Comparison of ENCODE assay signal across 28 cellular contexts in the genomic region with DNA sequence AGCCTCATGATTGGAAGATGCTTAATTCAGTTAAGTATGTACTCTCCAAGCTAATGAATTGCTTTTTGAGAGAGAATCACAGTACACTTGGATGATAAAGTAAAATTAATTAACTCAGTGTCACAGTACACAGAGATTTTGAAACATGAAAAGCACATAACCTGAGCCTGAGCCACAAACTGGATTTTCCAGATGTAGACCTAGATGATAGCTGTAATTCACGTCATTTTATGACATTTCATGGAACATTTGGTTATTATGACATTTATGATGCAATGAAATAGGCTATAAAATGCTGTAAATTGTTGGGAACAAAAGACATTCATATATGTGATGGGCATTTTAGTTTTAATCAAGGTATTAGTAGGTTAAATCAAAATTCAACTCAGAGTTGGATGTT.
"Had no signal": no experiment of that assay in that cellular context is flagged by ENCODE, and none has a peak within 500 bp of the region (broad histone marks: within the 10 kb centered on the region; RNA-seq: fewer than 3 reads in every experiment).

No MANE protein-coding gene starts in this region.

- H3K4me3 ChIP-seq: coronary artery, esophagus squamous epithelium, heart right ventricle, lower lobe of right lung, right atrium auricular region, skin epidermis, spleen, testis, tibial artery, upper lobe of left lung had no signal

- H3K36me3 Mint-ChIP-seq: naive B cell; natural killer cell treated with Interleukin-12 subunit alpha and Interleukin-12 subunit beta and Interleukin-15 and Interleukin-18, amount 100 ng/mL, for 72 hours; stimulated activated memory B cell treated with anti-CD40 and anti-IgM and Interleukin-4, amounts not matched to agents 10 μg/mL and 1 μg/mL and 100 μg/mL, for 72 hours had no signal

- H3K9ac ChIP-seq: parathyroid adenoma had no signal

- H3K4me1 ChIP-seq: esophagus squamous epithelium, heart right ventricle, lower lobe of right lung, parathyroid adenoma, right atrium auricular region, spleen, testis, tibial artery, upper lobe of left lung had no signal

- H3K27me3 ChIP-seq: esophagus squamous epithelium, heart right ventricle, neutrophil, right atrium auricular region, spleen, testis, tibial artery, upper lobe of left lung had no signal

- H3K27ac ChIP-seq: coronary artery, esophagus squamous epithelium, heart right ventricle, lower lobe of right lung, neutrophil, parathyroid adenoma, right atrium auricular region, skin epidermis, spleen, testis, tibial artery, upper lobe of left lung had no signal

- H3K9me3 ChIP-seq: esophagus squamous epithelium, lower lobe of right lung, neutrophil, testis, tibial artery, upper lobe of left lung had no signal

- ATAC-seq: heart right ventricle; left cardiac atrium; left ventricle myocardium superior; lower lobe of right lung; natural killer cell treated with Interleukin-12 subunit alpha and Interleukin-12 subunit beta and Interleukin-15 and Interleukin-18, amount 100 ng/mL, for 72 hours; stimulated activated memory B cell treated with anti-CD40 and anti-IgM and Interleukin-4, amounts not matched to agents 10 μg/mL and 1 μg/mL and 100 μg/mL, for 72 hours; stimulated activated naive CD8-positive, alpha-beta T cell treated with anti-CD3 and anti-CD28 coated beads, Interleukin-15, Interleukin-2, amounts not matched to agents 100 U/mL and 50 U/mL, for 24 hours had no signal

- H3K36me3 ChIP-seq: esophagus squamous epithelium, heart right ventricle, lower lobe of right lung, neutrophil, right atrium auricular region, spleen, tibial artery, upper lobe of left lung had no signal

- H3K27ac Mint-ChIP-seq: naive B cell; natural killer cell treated with Interleukin-12 subunit alpha and Interleukin-12 subunit beta and Interleukin-15 and Interleukin-18, amount 100 ng/mL, for 72 hours; progenitor cell of endocrine pancreas; stimulated activated memory B cell treated with anti-CD40 and anti-IgM and Interleukin-4, amounts not matched to agents 10 μg/mL and 1 μg/mL and 100 μg/mL, for 72 hours had no signal

- H2AFZ ChIP-seq: parathyroid adenoma had no signal

- H3K4me3 Mint-ChIP-seq: naive B cell; natural killer cell treated with Interleukin-12 subunit alpha and Interleukin-12 subunit beta and Interleukin-15 and Interleukin-18, amount 100 ng/mL, for 72 hours; neural crest cell; stimulated activated memory B cell treated with anti-CD40 and anti-IgM and Interleukin-4, amounts not matched to agents 10 μg/mL and 1 μg/mL and 100 μg/mL, for 72 hours had no signal

- H3K9me3 Mint-ChIP-seq: natural killer cell treated with Interleukin-12 subunit alpha and Interleukin-12 subunit beta and Interleukin-15 and Interleukin-18, amount 100 ng/mL, for 72 hours; neural crest cell had no signal

- H3K27me3 Mint-ChIP-seq: naive B cell; natural killer cell treated with Interleukin-12 subunit alpha and Interleukin-12 subunit beta and Interleukin-15 and Interleukin-18, amount 100 ng/mL, for 72 hours; progenitor cell of endocrine pancreas; stimulated activated memory B cell treated with anti-CD40 and anti-IgM and Interleukin-4, amounts not matched to agents 10 μg/mL and 1 μg/mL and 100 μg/mL, for 72 hours had no signal

- DNase-seq: dermis blood vessel endothelial cell; effector memory CD4-positive, alpha-beta T cell; erythroblast; esophagus squamous epithelium; foreskin melanocyte; glutamatergic neuron; heart right ventricle; hippocampal formation; left cardiac atrium; left ventricle myocardium superior; lower lobe of right lung; naive B cell; spleen; stimulated activated CD4-positive, alpha-beta T cell treated with anti-CD3 and anti-CD28 coated beads, Interleukin-4, amount 100 ng/mL, for 4 hours; stimulated activated naive CD8-positive, alpha-beta T cell treated with anti-CD3 and anti-CD28 coated beads, Interleukin-15, Interleukin-2, amounts not matched to agents 100 U/mL and 50 U/mL, for 24 hours; substantia nigra; testis; tibial artery; upper lobe of left lung had no signal

- H3K79me2 ChIP-seq: parathyroid adenoma had no signal

- H3K4me1 Mint-ChIP-seq: naive B cell; neural crest cell; stimulated activated memory B cell treated with anti-CD40 and anti-IgM and Interleukin-4, amounts not matched to agents 10 μg/mL and 1 μg/mL and 100 μg/mL, for 72 hours had no signal
